ENCODE assay signal across 8 cellular contexts in genomic region chr3:128950223-128950938, GRCh38. TPM values are rescaled to one million over a fixed set of nuclear protein-coding genes. Genes with fewer than 3 reads are reported as not detected.
A peak's percentile ranks its signal among the peaks of the same experiment; 100 is the strongest.
DNase-seq lines count a peak whose midpoint lies in the region; ATAC-seq and TF ChIP-seq lines count a peak whose summit lies in the region.

No MANE protein-coding gene starts in this region.

- TF ChIP-seq CTCF in GM12865 (IDR thresholded peaks at IDR 0.05; ENCODE audit: insufficient read depth, low read depth, low read length, missing control alignments), result no peak
- TF ChIP-seq CTCF in fibroblast of pulmonary artery (IDR thresholded peaks at IDR 0.05; ENCODE audit: low read length, missing control alignments), result peak; percentile 14

- H3K9me3 Mint-ChIP-seq in stimulated activated naive B cell treated with anti-CD40 and anti-IgM and Interleukin-4, amounts not matched to agents 10 μg/mL and 1 μg/mL and 100 μg/mL, for 72 hours, result no peaks in the 10 kb centered on the region
- H3K9me3 Mint-ChIP-seq in immature natural killer cell, result no peaks in the 10 kb centered on the region

- H3K36me3 Mint-ChIP-seq in stimulated activated naive B cell treated with anti-CD40 and anti-IgM and Interleukin-4, amounts not matched to agents 10 μg/mL and 1 μg/mL and 100 μg/mL, for 72 hours, result no peaks in the 10 kb centered on the region
- peaks cover 0 to 4% (median 0%) of the 10 kb centered on the region in 3 donors for H3K36me3 Mint-ChIP-seq in immature natural killer cell

- no peaks in the 10 kb centered on the region for H3K4me1 Mint-ChIP-seq in stimulated activated naive B cell treated with anti-CD40 and anti-IgM and Interleukin-4, amounts not matched to agents 10 μg/mL and 1 μg/mL and 100 μg/mL, for 72 hours
- H3K4me1 Mint-ChIP-seq in immature natural killer cell, result no peaks in the 10 kb centered on the region

- ATAC-seq in stimulated activated naive B cell treated with anti-CD40 and anti-IgM and Interleukin-4, amounts not matched to agents 10 μg/mL and 1 μg/mL and 100 μg/mL, for 72 hours (replicated peaks), result peak; percentile 27 to 31
- ATAC-seq in HG02588 (IDR thresholded peaks at IDR 0.05; ENCODE audit: unreplicated experiment) (no peak), GM19455 (IDR thresholded peaks at IDR 0.05; ENCODE audit: unreplicated experiment) (no peak)

- peak; percentile 43 for DNase-seq in AG08396 (ENCODE audit: low spot score)
- peak; percentile 14 for DNase-seq in GM12865 (ENCODE audit: low read depth)
- peak; percentile 71 for DNase-seq in RKO (ENCODE audit: low spot score)
- DNase-seq in fibroblast of pulmonary artery (ENCODE audit: low read depth), result peak; percentile 11
- DNase-seq in stimulated activated naive B cell treated with anti-CD40 and anti-IgM and Interleukin-4, amounts not matched to agents 10 μg/mL and 1 μg/mL and 100 μg/mL, for 72 hours, result no peak
- no peak for DNase-seq in immature natural killer cell

- H3K4me3 ChIP-seq in GM12865 (ENCODE audit: low read depth, low read length), result no peak overlapping the region
- no peak overlapping the region for H3K4me3 ChIP-seq in fibroblast of pulmonary artery (replicated peaks; ENCODE audit: low read depth, low read length)

- H3K4me3 Mint-ChIP-seq in stimulated activated naive B cell treated with anti-CD40 and anti-IgM and Interleukin-4, amounts not matched to agents 10 μg/mL and 1 μg/mL and 100 μg/mL, for 72 hours, result no peak overlapping the region
- H3K4me3 Mint-ChIP-seq in immature natural killer cell, result no peak overlapping the region

- H3K27ac Mint-ChIP-seq in stimulated activated naive B cell treated with anti-CD40 and anti-IgM and Interleukin-4, amounts not matched to agents 10 μg/mL and 1 μg/mL and 100 μg/mL, for 72 hours, result no peak overlapping the region
- H3K27ac Mint-ChIP-seq in immature natural killer cell, result no peak overlapping the region

- no peaks in the 10 kb centered on the region for H3K27me3 Mint-ChIP-seq in stimulated activated naive B cell treated with anti-CD40 and anti-IgM and Interleukin-4, amounts not matched to agents 10 μg/mL and 1 μg/mL and 100 μg/mL, for 72 hours
- H3K27me3 Mint-ChIP-seq in immature natural killer cell (ENCODE audit: low read depth in 3 of 3), result peaks cover 2 to 3% (median 2%) of the 10 kb centered on the region in 3 donors

RNA-seq across cellular contexts. Expression of gene CFAP92, which starts 43.5 kb away (rescaled TPM):
- not detected for polyA plus RNA-seq in immature natural killer cell

RNA-seq across cellular contexts. Expression of gene EFCC1, which starts 50.7 kb away (rescaled TPM):
- polyA plus RNA-seq in immature natural killer cell, result under 1 TPM; 0.55 to 0.80 (median 0.58) TPM

Comparison
In these comparisons a context has a peak if more than half of its experiments do, and no peak if none do; other contexts are left out.
1. DNase-seq: peak in AG08396 (single experiment), GM12865 (single experiment), RKO (single experiment) and fibroblast of pulmonary artery (single experiment); none in stimulated activated naive B cell treated with anti-CD40 and anti-IgM and Interleukin-4, amounts not matched to agents 10 μg/mL and 1 μg/mL and 100 μg/mL, for 72 hours (single experiment) and immature natural killer cell (0 of 3).
2. ATAC-seq: peak in stimulated activated naive B cell treated with anti-CD40 and anti-IgM and Interleukin-4, amounts not matched to agents 10 μg/mL and 1 μg/mL and 100 μg/mL, for 72 hours (2 of 2); none in HG02588 (single experiment) and GM19455 (single experiment).